Comparison of ENCODE assay signal across 10 cellular contexts in the genomic region with DNA sequence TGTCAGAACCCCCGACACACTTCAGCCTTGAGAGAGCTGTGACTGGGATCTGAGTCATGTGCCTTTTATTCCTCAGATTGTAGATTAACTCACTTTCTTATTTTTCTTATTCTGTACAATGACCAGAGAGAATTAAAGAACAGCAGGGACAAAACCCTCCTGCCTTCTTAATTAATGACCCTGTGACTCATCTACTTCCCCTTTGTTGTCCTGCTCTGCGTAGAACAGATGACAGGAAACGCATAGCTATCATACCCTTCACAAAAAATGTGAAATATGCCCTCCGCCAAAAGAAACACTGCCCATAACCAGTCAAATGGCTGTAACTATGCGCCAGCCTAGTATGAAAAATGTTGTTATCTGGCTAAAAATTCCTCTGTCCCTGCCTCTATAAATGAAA. TPM values are rescaled to one million over a fixed set of nuclear protein-coding genes. Genes with fewer than 3 reads are reported as not detected.
DNase-seq lines count a peak whose midpoint lies in the region; ATAC-seq, FAIRE-seq and TF ChIP-seq lines count a peak whose summit lies in the region.
"Had no signal": no experiment of that assay in that cellular context is flagged by ENCODE, and none has a peak within 500 bp of the region (broad histone marks: within the 10 kb centered on the region; RNA-seq: fewer than 3 reads in every experiment).

No MANE protein-coding gene starts in this region.

- H3K9me3 ChIP-seq in HUES64 (ENCODE audit: insufficient read depth, low read depth, low read length), result no peaks in the 10 kb centered on the region
- no peaks in the 10 kb centered on the region for H3K9me3 ChIP-seq in keratinocyte (ENCODE audit: control insufficient read depth, low read depth, low read length)

- no peak overlapping the region for H2AFZ ChIP-seq in keratinocyte (ENCODE audit: control insufficient read depth, low read length)

- no peak overlapping the region for H3K9ac ChIP-seq in HUES64 (ENCODE audit: low read depth, low read length)
- peak overlapping the region; percentile 28 for H3K9ac ChIP-seq in keratinocyte (ENCODE audit: control insufficient read depth, extremely low read depth, insufficient read depth, low read length)

- FAIRE-seq in keratinocyte (lab: Jason Lieb, UNC), result peak; percentile 97

- H3K9me1 ChIP-seq in keratinocyte (ENCODE audit: control insufficient read depth, extremely low read depth, insufficient read depth, low read length), result no peaks in the 10 kb centered on the region

- H3K27me3 ChIP-seq in HUES64 (ENCODE audit: insufficient read depth, low read length) (no peaks in the 10 kb centered on the region), keratinocyte (ENCODE audit: control insufficient read depth, extremely low read depth, insufficient read depth, low read length) (no peaks in the 10 kb centered on the region)

- H3K36me3 ChIP-seq in HUES64 (ENCODE audit: insufficient read depth, low read length), result no peaks in the 10 kb centered on the region
- no peaks in the 10 kb centered on the region for H3K36me3 ChIP-seq in keratinocyte (ENCODE audit: control insufficient read depth in 2 of 2, extremely low read depth in 1 of 2, insufficient read depth in 2 of 2, low read length in 2 of 2)

- peak overlapping the region; percentile 11; the same call in 1 of the 2 replicates for H3K27ac ChIP-seq in HUES64 (ENCODE audit: low read depth, low read length)
- peak overlapping the region; percentile 9 for H3K27ac ChIP-seq in adipose tissue (ENCODE audit: low read depth, low read length)
- H3K27ac ChIP-seq in keratinocyte (ENCODE audit: control insufficient read depth, insufficient read depth, low read length), result peak overlapping the region; percentile 69

- H3K4me3 ChIP-seq in HUES64 (ENCODE audit: low read length), result no peak overlapping the region
- no peak overlapping the region for H3K4me3 ChIP-seq in keratinocyte (ENCODE audit: control insufficient read depth in 2 of 3, extremely low read depth in 1 of 3, insufficient read depth in 2 of 3, low read depth in 1 of 3, low read length in 3 of 3)
- H3K4me3 ChIP-seq: dorsolateral prefrontal cortex had no signal

- in situ Hi-C loops in ACHN (cut with HindIII; ENCODE audit: low pct_ligation_motif_present, low pct_unique_long_range_greater_than_20kb, low sequenced_read_pairs), result no loop called here

- DNase-seq in ACHN, result peak; percentile 95
- peak; percentile 65 for DNase-seq in keratinocyte (ENCODE audit: low read depth, low spot score)
- no peak for DNase-seq in NCI-H2029 treated with DMSO at 0.1 percent for 48 hours (lab: John Stamatoyannopoulos, UW)
- no peak for DNase-seq in cortex of kidney (lab: John Stamatoyannopoulos, UW)
- DNase-seq: dorsolateral prefrontal cortex, NCI-H1694 had no signal

- dilution Hi-C loops in keratinocyte (cut with MboI; ENCODE audit: extremely low pct_ligation_motif_present, low sequenced_read_pairs), result no loop called here

- ATAC-seq in GM21423 (IDR thresholded peaks at IDR 0.05; ENCODE audit: unreplicated experiment), result no peak
- no peak for ATAC-seq in GM19455 (IDR thresholded peaks at IDR 0.05; ENCODE audit: unreplicated experiment)

- no peak for TF ChIP-seq CTCF in keratinocyte (optimal IDR thresholded peaks at IDR 0.05 in 1 of 3, IDR thresholded peaks at IDR 0.05 in 1 of 3, conservative IDR thresholded peaks at IDR 0.05 in 1 of 3; ENCODE audit: extremely low read depth in 1 of 3, insufficient read depth in 2 of 3, low read length in 3 of 3)

- H3K4me1 ChIP-seq in HUES64 (ENCODE audit: insufficient read depth, low read length), result peaks cover 21% of the 10 kb centered on the region
- peaks cover 27% of the 10 kb centered on the region for H3K4me1 ChIP-seq in keratinocyte (ENCODE audit: control insufficient read depth, extremely low read depth, insufficient read depth, low read length)

- H3K79me2 ChIP-seq in keratinocyte (ENCODE audit: control insufficient read depth, insufficient read depth, low read length), result no peaks in the 10 kb centered on the region

- peak overlapping the region; percentile 58 for H3K4me2 ChIP-seq in keratinocyte (ENCODE audit: control insufficient read depth, extremely low read depth, insufficient read depth, low read depth, low read length)

- 70% methylated on average over 5 of the region's 5 CpGs for WGBS in HUES64
- WGBS in adipose tissue, 3 donors, result 10 to 44% (median 15%) methylated on average over 5 of the region's 5 CpGs

- no peaks in the 10 kb centered on the region for H4K20me1 ChIP-seq in keratinocyte (ENCODE audit: control insufficient read depth, extremely low read depth, insufficient read depth, low read length)

RNA-seq across cellular contexts. Expression of a gene that starts 9.1 kb away (rescaled TPM):
- 1.4 TPM for polyA plus RNA-seq in HUES64 (2013, experiment 1 of 2)
- polyA plus RNA-seq in HUES64 (2013, experiment 2 of 2), result 1.7 TPM
- polyA plus RNA-seq in adipose tissue, result 1 to 10 TPM; 1.2 to 4.3 (median 4.2) TPM
- 0.09 to 0.23 TPM (median 0.13 TPM) in 3 replicates for polyA plus RNA-seq in keratinocyte
- not detected for polyA plus RNA-seq in keratinocyte (2011; ENCODE audit: low read depth)
- 0.12 and 0.16 TPM in 2 replicates for polyA plus RNA-seq in keratinocyte (2011; cell fraction: cytosol; rRNA removed)
- polyA plus RNA-seq in keratinocyte (2011; cell fraction: nucleus; rRNA removed), result 0.20 TPM in 2 replicates
- 0.07 and 0.21 TPM in 2 replicates for polyA plus RNA-seq in keratinocyte (2012; ENCODE audit: low replicate concordance)
- polyA minus RNA-seq in keratinocyte, result 0.13 to 0.69 TPM (median 0.35 TPM) in 3 replicates
- polyA minus RNA-seq in keratinocyte (2011; cell fraction: cytosol; rRNA and poly(A)+ RNA removed), result not detected
- polyA minus RNA-seq in keratinocyte (2011; cell fraction: nucleus; rRNA and poly(A)+ RNA removed), result 0.21 and 0.31 TPM in 2 replicates

Comparison
In these comparisons a context has a peak if more than half of its experiments do, and no peak if none do; other contexts are left out.
1. DNase-seq: peak in ACHN (single experiment) and keratinocyte (single experiment); none in NCI-H2029 treated with DMSO at 0.1 percent for 48 hours (single experiment) and cortex of kidney (single experiment).
2. H3K27ac ChIP-seq: peak in every context shown above with its lines; median percentile 69 in keratinocyte; 11 in HUES64; 9 in adipose tissue.